ENCODE assay signal across 1 cellular context in the genomic region with DNA sequence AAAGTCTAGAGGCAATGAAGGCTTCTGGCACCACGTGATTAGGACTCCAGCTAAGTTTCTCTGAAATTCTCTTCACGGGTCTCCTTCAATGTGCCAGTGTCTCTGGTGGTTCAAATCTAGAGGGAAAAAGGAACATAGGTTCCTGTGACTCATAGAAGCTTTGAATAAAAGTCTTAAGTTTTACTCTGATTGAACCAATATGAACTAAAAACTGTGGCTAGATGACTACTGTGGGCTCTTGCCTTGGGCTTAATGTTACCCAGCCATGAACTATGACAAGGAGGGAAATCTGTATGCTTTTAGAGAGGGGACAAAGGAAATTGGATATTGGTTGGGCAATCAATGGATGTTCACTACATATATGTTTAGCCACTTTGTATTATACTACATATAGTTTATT.
TF ChIP-seq lines count a peak whose summit lies in the region.

No MANE protein-coding gene starts in this region.

TF ChIP-seq in HepG2, 621 proteins besides CTCF, POLR2A, EP300 and RAD21:
- TF ChIP-seq IRF2 (CRISPR knock-in tag; IDR thresholded peaks at IDR 0.05), result no peak
- no peak for TF ChIP-seq ZNF563 (CRISPR knock-in tag; IDR thresholded peaks at IDR 0.05)
- TF ChIP-seq, protein P1, sequence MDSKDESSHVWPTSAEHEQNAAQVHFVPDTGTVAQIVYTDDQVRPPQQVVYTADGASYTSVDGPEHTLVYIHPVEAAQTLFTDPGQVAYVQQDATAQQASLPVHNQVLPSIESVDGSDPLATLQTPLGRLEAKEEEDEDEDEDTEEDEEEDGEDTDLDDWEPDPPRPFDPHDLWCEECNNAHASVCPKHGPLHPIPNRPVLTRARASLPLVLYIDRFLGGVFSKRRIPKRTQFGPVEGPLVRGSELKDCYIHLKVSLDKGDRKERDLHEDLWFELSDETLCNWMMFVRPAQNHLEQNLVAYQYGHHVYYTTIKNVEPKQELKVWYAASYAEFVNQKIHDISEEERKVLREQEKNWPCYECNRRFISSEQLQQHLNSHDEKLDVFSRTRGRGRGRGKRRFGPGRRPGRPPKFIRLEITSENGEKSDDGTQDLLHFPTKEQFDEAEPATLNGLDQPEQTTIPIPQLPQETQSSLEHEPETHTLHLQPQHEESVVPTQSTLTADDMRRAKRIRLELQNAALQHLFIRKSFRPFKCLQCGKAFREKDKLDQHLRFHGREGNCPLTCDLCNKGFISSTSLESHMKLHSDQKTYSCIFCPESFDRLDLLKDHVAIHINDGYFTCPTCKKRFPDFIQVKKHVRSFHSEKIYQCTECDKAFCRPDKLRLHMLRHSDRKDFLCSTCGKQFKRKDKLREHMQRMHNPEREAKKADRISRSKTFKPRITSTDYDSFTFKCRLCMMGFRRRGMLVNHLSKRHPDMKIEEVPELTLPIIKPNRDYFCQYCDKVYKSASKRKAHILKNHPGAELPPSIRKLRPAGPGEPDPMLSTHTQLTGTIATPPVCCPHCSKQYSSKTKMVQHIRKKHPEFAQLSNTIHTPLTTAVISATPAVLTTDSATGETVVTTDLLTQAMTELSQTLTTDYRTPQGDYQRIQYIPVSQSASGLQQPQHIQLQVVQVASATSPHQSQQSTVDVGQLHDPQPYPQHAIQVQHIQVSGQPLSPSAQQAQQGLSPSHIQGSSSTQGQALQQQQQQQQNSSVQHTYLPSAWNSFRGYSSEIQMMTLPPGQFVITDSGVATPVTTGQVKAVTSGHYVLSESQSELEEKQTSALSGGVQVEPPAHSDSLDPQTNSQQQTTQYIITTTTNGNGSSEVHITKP (CRISPR knock-in tag; IDR thresholded peaks at IDR 0.05; ENCODE audit: low read depth), result no peak
- TF ChIP-seq, protein P2, sequence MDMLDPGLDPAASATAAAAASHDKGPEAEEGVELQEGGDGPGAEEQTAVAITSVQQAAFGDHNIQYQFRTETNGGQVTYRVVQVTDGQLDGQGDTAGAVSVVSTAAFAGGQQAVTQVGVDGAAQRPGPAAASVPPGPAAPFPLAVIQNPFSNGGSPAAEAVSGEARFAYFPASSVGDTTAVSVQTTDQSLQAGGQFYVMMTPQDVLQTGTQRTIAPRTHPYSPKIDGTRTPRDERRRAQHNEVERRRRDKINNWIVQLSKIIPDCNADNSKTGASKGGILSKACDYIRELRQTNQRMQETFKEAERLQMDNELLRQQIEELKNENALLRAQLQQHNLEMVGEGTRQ (IDR thresholded peaks at IDR 0.05; ENCODE audit: low read depth, low read length), result no peak
- TF ChIP-seq, protein P2 (CRISPR knock-in tag; IDR thresholded peaks at IDR 0.05; ENCODE audit: borderline replicate concordance), result no peak
- TF ChIP-seq FOXO1 (CRISPR knock-in tag; IDR thresholded peaks at IDR 0.05), result no peak
- no peak for TF ChIP-seq CENPX (CRISPR knock-in tag; IDR thresholded peaks at IDR 0.05)
- no peak for TF ChIP-seq ZNF460 (CRISPR knock-in tag; IDR thresholded peaks at IDR 0.05; ENCODE audit: borderline replicate concordance)
- TF ChIP-seq, protein P3, sequence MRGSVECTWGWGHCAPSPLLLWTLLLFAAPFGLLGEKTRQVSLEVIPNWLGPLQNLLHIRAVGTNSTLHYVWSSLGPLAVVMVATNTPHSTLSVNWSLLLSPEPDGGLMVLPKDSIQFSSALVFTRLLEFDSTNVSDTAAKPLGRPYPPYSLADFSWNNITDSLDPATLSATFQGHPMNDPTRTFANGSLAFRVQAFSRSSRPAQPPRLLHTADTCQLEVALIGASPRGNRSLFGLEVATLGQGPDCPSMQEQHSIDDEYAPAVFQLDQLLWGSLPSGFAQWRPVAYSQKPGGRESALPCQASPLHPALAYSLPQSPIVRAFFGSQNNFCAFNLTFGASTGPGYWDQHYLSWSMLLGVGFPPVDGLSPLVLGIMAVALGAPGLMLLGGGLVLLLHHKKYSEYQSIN (CRISPR knock-in tag; IDR thresholded peaks at IDR 0.05; ENCODE audit: borderline replicate concordance), result no peak
- TF ChIP-seq, protein P4, sequence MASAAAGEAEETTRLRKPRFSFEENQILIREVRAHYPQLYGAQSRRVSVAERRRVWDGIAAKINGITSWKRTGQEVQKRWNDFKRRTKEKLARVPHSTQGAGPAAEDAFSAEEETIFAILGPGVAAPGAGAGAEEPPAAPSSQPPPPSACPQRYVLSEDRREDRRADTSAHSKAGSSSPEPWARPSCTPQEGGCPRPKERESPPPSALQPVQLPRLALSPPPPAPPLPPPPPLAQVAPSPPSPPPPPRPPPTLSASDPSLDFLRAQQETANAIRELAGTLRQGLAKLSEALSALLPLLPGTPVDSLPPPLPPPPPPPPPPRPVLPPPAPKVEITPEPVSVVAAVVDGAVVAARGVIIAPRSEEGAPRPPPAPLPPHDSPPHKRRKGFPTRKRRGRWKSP (CRISPR knock-in tag; IDR thresholded peaks at IDR 0.05), result no peak
TF ChIP-seq in HepG2: peak in this region for 0.
